Comparison of ENCODE assay signal across 17 cellular contexts in genomic region chr2:85745619-85746018, GRCh38. TPM values are rescaled to one million over a fixed set of nuclear protein-coding genes. Genes with fewer than 3 reads are reported as not detected.
A peak's percentile ranks its signal among the peaks of the same experiment; 100 is the strongest.
DNase-seq lines count a peak whose midpoint lies in the region; ATAC-seq and TF ChIP-seq lines count a peak whose summit lies in the region.
"Had no signal": no experiment of that assay in that cellular context is flagged by ENCODE, and none has a peak within 500 bp of the region (broad histone marks: within the 10 kb centered on the region; RNA-seq: fewer than 3 reads in every experiment).

No MANE protein-coding gene starts in this region.

- peak overlapping the region; percentile 33 for H3K4me3 Mint-ChIP-seq in nephron progenitor cell
- H3K4me3 Mint-ChIP-seq: activated CD4-positive, alpha-beta memory T cell treated with anti-CD3 and anti-CD28 coated beads, Interleukin-2, amount 10 ng/mL, durations not matched to agents 7 days and 5 days had no signal

- H3K27ac Mint-ChIP-seq in nephron progenitor cell: peak overlapping the region; percentile 70
- H3K27ac Mint-ChIP-seq: activated CD4-positive, alpha-beta memory T cell treated with anti-CD3 and anti-CD28 coated beads, Interleukin-2, amount 10 ng/mL, durations not matched to agents 7 days and 5 days had no signal

- TF ChIP-seq CTCF in coronary artery (IDR thresholded peaks at IDR 0.05) (no peak), nephron progenitor cell (IDR thresholded peaks at IDR 0.05) (no peak), thyroid gland (IDR thresholded peaks at IDR 0.05) (no peak)

- H3K36me3 Mint-ChIP-seq in nephron progenitor cell (ENCODE audit: low read depth): no peaks in the 10 kb centered on the region

- intact Hi-C loops in thyroid gland (cut with DNase I): no loop called here

- peaks cover 60 to 80% of the 10 kb centered on the region in 2 donors for H3K4me1 ChIP-seq in thyroid gland

- H3K9me3 ChIP-seq in thyroid gland: no peaks in the 10 kb centered on the region
- H3K9me3 ChIP-seq: body of pancreas, neutrophil had no signal

- peaks cover 6% of the 10 kb centered on the region for H3K9me3 Mint-ChIP-seq in nephron progenitor cell
- H3K9me3 Mint-ChIP-seq: activated CD4-positive, alpha-beta memory T cell treated with anti-CD3 and anti-CD28 coated beads, Interleukin-2, amount 10 ng/mL, durations not matched to agents 7 days and 5 days had no signal

- H3K4me3 ChIP-seq in coronary artery: peak overlapping the region; percentile 34
- no peak overlapping the region for H3K4me3 ChIP-seq in thyroid gland (replicated peaks in 1 of 3)
- H3K4me3 ChIP-seq: body of pancreas had no signal

- H3K36me3 ChIP-seq in thyroid gland: no peaks in the 10 kb centered on the region
- H3K36me3 ChIP-seq: neutrophil had no signal

- no peaks in the 10 kb centered on the region for H3K27me3 ChIP-seq in thyroid gland
- H3K27me3 ChIP-seq: body of pancreas had no signal

- TF ChIP-seq POLR2A in thyroid gland (IDR thresholded peaks at IDR 0.05): no peak

- peak; percentile 41 for DNase-seq in MV-4-11 (lab: John Stamatoyannopoulos, UW)
- DNase-seq in coronary artery (ENCODE audit: low spot score): no peak
- no peak for DNase-seq in nephron progenitor cell
- DNase-seq in thyroid gland: no peak
- DNase-seq in activated CD4-positive, alpha-beta T cell treated with anti-CD3 and anti-CD28 coated beads for 4 hours: no peak
- no peak for DNase-seq in NOMO-1 treated with dmso at 0.1 percent for 144 hours (lab: John Stamatoyannopoulos, UW; ENCODE audit: unreplicated experiment)
- DNase-seq: activated CD4-positive, alpha-beta memory T cell treated with anti-CD3 and anti-CD28 coated beads, Interleukin-2, amount 10 ng/mL, durations not matched to agents 7 days and 5 days; activated effector memory CD4-positive, alpha-beta T cell treated with anti-CD3 and anti-CD28 coated beads, Interleukin-2, amount 50 U/mL, for 16 hours; NCI-H526; stimulated activated CD4-positive, alpha-beta T cell treated with anti-CD3 and anti-CD28 coated beads, Interleukin-15, amount 100 ng/mL, for 24 hours had no signal

- no peak for ATAC-seq in GM19395 (IDR thresholded peaks at IDR 0.05; ENCODE audit: unreplicated experiment)
- no peak for ATAC-seq in HG03139 (IDR thresholded peaks at IDR 0.05; ENCODE audit: unreplicated experiment)
- ATAC-seq: left lobe of liver had no signal

- H3K4me1 Mint-ChIP-seq in nephron progenitor cell: peaks cover 62% of the 10 kb centered on the region
- H3K4me1 Mint-ChIP-seq: activated CD4-positive, alpha-beta memory T cell treated with anti-CD3 and anti-CD28 coated beads, Interleukin-2, amount 10 ng/mL, durations not matched to agents 7 days and 5 days had no signal

- H3K27me3 Mint-ChIP-seq in nephron progenitor cell (ENCODE audit: low read depth, poor library complexity): peaks cover 29% of the 10 kb centered on the region

- H3K27ac ChIP-seq in coronary artery (peak overlapping the region; percentile 96 to 98), thyroid gland (peak overlapping the region; percentile 98 to 100 (median 99))
- H3K27ac ChIP-seq: HL-60, neutrophil had no signal

- 69 to 78% methylated on average over 8 of the region's 8 CpGs for WGBS in thyroid gland, 2 donors

RNA-seq across cellular contexts. Expression of gene ATOH8, which starts 8.2 kb away (rescaled TPM):
- total RNA-seq in thyroid gland: 100 to 1,000 TPM in 2 of 4 donors, 10 to 100 TPM in 2; 82.8 to 260 (median 167) TPM

RNA-seq across cellular contexts. Expression of gene GNLY, which starts 51.5 kb away (rescaled TPM):
- 1 to 10 TPM in 1 of 4 donors, under 1 TPM in 2, not detected in 1; 0.22 to 3.6 (median 0.63) TPM for total RNA-seq in thyroid gland
- total RNA-seq: H1 had no signal
